ENCODE assay signal across 8 cellular contexts in the genomic region with DNA sequence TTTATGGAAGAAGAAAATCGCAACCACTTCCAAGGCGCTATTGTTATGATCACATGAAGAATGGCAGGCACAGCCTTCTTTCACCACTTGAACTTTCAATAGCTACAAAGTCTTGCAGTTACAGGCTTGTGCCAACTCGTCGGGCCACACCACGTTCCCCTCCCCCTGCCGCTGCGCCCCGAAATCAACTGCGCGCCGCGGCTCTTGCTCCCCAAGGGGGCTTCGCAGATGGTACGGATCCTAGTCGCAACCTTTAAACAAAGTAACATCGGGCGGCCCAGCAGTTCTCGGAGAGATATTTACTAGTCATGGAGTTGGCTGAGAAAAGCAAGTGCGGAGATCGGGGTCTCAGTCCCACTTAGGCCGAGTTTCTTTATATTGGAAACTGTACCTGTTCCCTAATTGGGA. TPM values are rescaled to one million over a fixed set of nuclear protein-coding genes. Genes with fewer than 3 reads are reported as not detected.
DNase-seq lines count a peak whose midpoint lies in the region; ATAC-seq, FAIRE-seq and TF ChIP-seq lines count a peak whose summit lies in the region.

No MANE protein-coding gene starts in this region.

- ATAC-seq in HG02588 (IDR thresholded peaks at IDR 0.05; ENCODE audit: unreplicated experiment) (peak; percentile 1), memory B cell (ENCODE audit: low read depth) (no peak), upper lobe of right lung (no peak)

- no peak overlapping the region for H3K27ac Mint-ChIP-seq in memory B cell

- peak overlapping the region; percentile 18 for H3K4me3 ChIP-seq in AG09309 (ENCODE audit: control insufficient read depth, low read depth, low read length)
- peak overlapping the region; percentile 49 for H3K4me3 ChIP-seq in bronchial epithelial cell (ENCODE audit: low read depth, low read length)
- H3K4me3 ChIP-seq in upper lobe of right lung = peak overlapping the region; percentile 66

- TF ChIP-seq CTCF in AG09309 (IDR thresholded peaks at IDR 0.05; ENCODE audit: control insufficient read depth, insufficient read depth, low read depth, low read length, missing control alignments) = no peak
- TF ChIP-seq CTCF in bronchial epithelial cell (IDR thresholded peaks at IDR 0.05; ENCODE audit: insufficient read depth, low read length, severe bottlenecking) = no peak
- TF ChIP-seq CTCF in upper lobe of right lung (IDR thresholded peaks at IDR 0.05) = no peak

- FAIRE-seq in bronchial epithelial cell (lab: Jason Lieb, UNC) = no peak

- peaks cover 26% of the 10 kb centered on the region for H3K27me3 Mint-ChIP-seq in memory B cell

- H3K9me3 ChIP-seq in upper lobe of right lung = no peaks in the 10 kb centered on the region

- peaks cover 18% of the 10 kb centered on the region for H3K4me1 Mint-ChIP-seq in memory B cell

- H3K36me3 ChIP-seq in bronchial epithelial cell (ENCODE audit: control insufficient read depth, insufficient read depth, low read length) (no peaks in the 10 kb centered on the region), upper lobe of right lung (no peaks in the 10 kb centered on the region)

- DNase-seq in AG09309 (ENCODE audit: low read depth) = no peak
- DNase-seq in bronchial epithelial cell (ENCODE audit: low read depth) = peak; percentile 79
- DNase-seq in memory B cell (ENCODE audit: low spot score in 2 of 2) = no peak
- DNase-seq in upper lobe of right lung = peak; percentile 57
- no peak for DNase-seq in NCI-H510A treated with DMSO at 0.1 percent for 48 hours (lab: John Stamatoyannopoulos, UW)
- no peak for DNase-seq in DMS79 (lab: John Stamatoyannopoulos, UW)
- no peak for DNase-seq in NCI-H1048 (lab: John Stamatoyannopoulos, UW)

- peak overlapping the region; percentile 79 for H3K4me3 Mint-ChIP-seq in memory B cell

- intact Hi-C loops in upper lobe of right lung (cut with DNase I) = no loop called here

- H3K27ac ChIP-seq in upper lobe of right lung = peak overlapping the region; percentile 20

- peaks cover 17% of the 10 kb centered on the region for H3K4me1 ChIP-seq in upper lobe of right lung

- no peaks in the 10 kb centered on the region for H3K36me3 Mint-ChIP-seq in memory B cell

- H3K27me3 ChIP-seq in bronchial epithelial cell (ENCODE audit: control insufficient read depth, insufficient read depth, low read length) (peaks cover 23% of the 10 kb centered on the region), upper lobe of right lung (peaks cover 33% of the 10 kb centered on the region)

- H3K9me3 Mint-ChIP-seq in memory B cell = no peaks in the 10 kb centered on the region

RNA-seq across cellular contexts. Expression of gene SEMA6A, which starts 1.0 kb away (rescaled TPM):
- total RNA-seq in bronchial epithelial cell = 0.53 and 0.64 TPM in 2 replicates
- 33.3 TPM for total RNA-seq in upper lobe of right lung

Comparison
In these comparisons a context has a peak if more than half of its experiments do, and no peak if none do; other contexts are left out.
1. DNase-seq: peak in bronchial epithelial cell (single experiment) and upper lobe of right lung (single experiment); none in AG09309 (single experiment), memory B cell (0 of 2), NCI-H510A treated with DMSO at 0.1 percent for 48 hours (single experiment), DMS79 (single experiment) and NCI-H1048 (single experiment).
2. RNA of gene SEMA6A, which starts 1.0 kb away (total RNA-seq): 33.3 TPM in upper lobe of right lung (single experiment); 0.53 to 0.64 TPM in bronchial epithelial cell; every median in the first group is over 10 times any median in the second.
3. Peak in every context shown above with its lines, with median percentiles within 50 percentile points of each other: H3K4me3 ChIP-seq.